Comparison of ENCODE assay signal across 20 cellular contexts in genomic region chr18:44782617-44783016, GRCh38.
"Had no signal": no experiment of that assay in that cellular context is flagged by ENCODE, and none has a peak within 500 bp of the region (broad histone marks: within the 10 kb centered on the region; RNA-seq: fewer than 3 reads in every experiment).

No MANE protein-coding gene starts in this region.

- H3K27me3 ChIP-seq: esophagus squamous epithelium, neural progenitor cell, right atrium auricular region, vagina had no signal

- H3K27ac ChIP-seq: neural progenitor cell, SK-N-MC, vagina had no signal

- H3K9me3 ChIP-seq: esophagus squamous epithelium, right atrium auricular region, thoracic aorta, vagina had no signal

- ATAC-seq: activated naive CD8-positive, alpha-beta T cell treated with anti-CD3 and anti-CD28 coated beads, Interleukin-2, amount 50 U/mL, for 24 hours; activated T-cell treated with anti-CD3 and anti-CD28 coated beads, Interleukin-2, amount 50 U/mL, for 4 hours; stimulated activated naive B cell treated with anti-CD40 and anti-IgM and Interleukin-4, amounts not matched to agents 10 μg/mL and 1 μg/mL and 100 μg/mL, for 72 hours; WTC11 had no signal

- H3K9ac ChIP-seq: neural progenitor cell had no signal

- H3K36me3 ChIP-seq: esophagus squamous epithelium, neural progenitor cell, right atrium auricular region, thoracic aorta, vagina had no signal

- DNase-seq: activated CD4-positive, alpha-beta T cell treated with anti-CD3 and anti-CD28 coated beads for 48 hours; activated CD8-positive, alpha-beta memory T cell treated with anti-CD3 and anti-CD28 coated beads, Interleukin-2, amount 50 U/mL, for 4 hours; activated naive CD4-positive, alpha-beta T cell treated with anti-CD3 and anti-CD28 coated beads for 36 hours; activated naive CD8-positive, alpha-beta T cell treated with anti-CD3 and anti-CD28 coated beads, Interleukin-2, amount 50 U/mL, for 24 hours; activated T-cell treated with anti-CD3 and anti-CD28 coated beads, Interleukin-2, amount 50 U/mL, for 4 hours; anterior cingulate cortex; cerebellar nuclear complex; effector CD8-positive, alpha-beta T cell; esophagus squamous epithelium; left colon; naive B cell; stimulated activated CD4-positive, alpha-beta T cell treated with anti-CD3 and anti-CD28 coated beads, Interleukin-4, amount 100 ng/mL, for 4 hours; stimulated activated naive B cell treated with anti-CD40 and anti-IgM and Interleukin-4, amounts not matched to agents 10 μg/mL and 1 μg/mL and 100 μg/mL, for 72 hours had no signal

- H2AFZ ChIP-seq: neural progenitor cell had no signal

- H3K4me3 ChIP-seq: esophagus squamous epithelium, lung, neural progenitor cell, right atrium auricular region, SK-N-MC, thoracic aorta, vagina had no signal
